Comparison of ENCODE assay signal across 23 cellular contexts in genomic region chr9:138064547-138064946, GRCh38.
"Had no signal": no experiment of that assay in that cellular context is flagged by ENCODE, and none has a peak within 500 bp of the region (broad histone marks: within the 10 kb centered on the region; RNA-seq: fewer than 3 reads in every experiment).

No MANE protein-coding gene starts in this region.

- H3K4me1 ChIP-seq: esophagus squamous epithelium, gastroesophageal sphincter, right atrium auricular region, suprapubic skin, thyroid gland, uterus had no signal

- H3K9me3 ChIP-seq: esophagus squamous epithelium, gastroesophageal sphincter, right atrium auricular region, suprapubic skin, thyroid gland, uterus had no signal

- H3K36me3 Mint-ChIP-seq: immature natural killer cell; naive B cell; stimulated activated effector memory CD8-positive, alpha-beta T cell treated with anti-CD3 and anti-CD28 coated beads, Interleukin-12 subunit alpha, Interleukin-12 subunit beta, amount 100 ng/mL, for 72 hours; type B pancreatic cell had no signal

- H3K4me3 Mint-ChIP-seq: dendritic cell treated with granulocyte-macrophage colony-stimulating factor and Interleukin-4, amounts not matched to agents 40 ng/mL and 50 ng/mL, for 4 days; effector memory CD8-positive, alpha-beta T cell; immature natural killer cell; naive B cell; nephron progenitor cell; stimulated activated effector memory CD8-positive, alpha-beta T cell treated with anti-CD3 and anti-CD28 coated beads, Interleukin-12 subunit alpha, Interleukin-12 subunit beta, amount 100 ng/mL, for 72 hours; type B pancreatic cell had no signal

- H3K27ac ChIP-seq: esophagus squamous epithelium, gastroesophageal sphincter, right atrium auricular region, suprapubic skin, thyroid gland, uterus had no signal

- DNase-seq: effector memory CD8-positive, alpha-beta T cell; esophagus squamous epithelium; foreskin fibroblast; glutamatergic neuron; immature natural killer cell; left ventricle myocardium superior; mesendoderm; naive B cell; nephron progenitor cell; stimulated activated CD4-positive, alpha-beta T cell treated with anti-CD3 and anti-CD28 coated beads, Interleukin-4, amount 100 ng/mL, for 1 hour; stimulated activated CD8-positive, alpha-beta memory T cell treated with anti-CD3 and anti-CD28 coated beads, Interleukin-4, amount 100 ng/mL, for 48 hours; stimulated activated naive CD8-positive, alpha-beta T cell treated with anti-CD3 and anti-CD28 coated beads, Interleukin-15, Interleukin-2, amounts not matched to agents 100 U/mL and 50 U/mL, for 24 hours; thyroid gland; uterus had no signal

- H3K9me3 Mint-ChIP-seq: dendritic cell treated with granulocyte-macrophage colony-stimulating factor and Interleukin-4, amounts not matched to agents 40 ng/mL and 50 ng/mL, for 4 days; effector memory CD8-positive, alpha-beta T cell; naive B cell; nephron progenitor cell; stimulated activated effector memory CD8-positive, alpha-beta T cell treated with anti-CD3 and anti-CD28 coated beads, Interleukin-12 subunit alpha, Interleukin-12 subunit beta, amount 100 ng/mL, for 72 hours; type B pancreatic cell had no signal

- ATAC-seq: effector memory CD8-positive, alpha-beta T cell; gastroesophageal sphincter; left colon; left ventricle myocardium superior; stimulated activated effector memory CD8-positive, alpha-beta T cell treated with anti-CD3 and anti-CD28 coated beads, Interleukin-12 subunit alpha, Interleukin-12 subunit beta, amount 100 ng/mL, for 72 hours; stimulated activated naive CD8-positive, alpha-beta T cell treated with anti-CD3 and anti-CD28 coated beads, Interleukin-15, Interleukin-2, amounts not matched to agents 100 U/mL and 50 U/mL, for 24 hours had no signal

- H3K27ac Mint-ChIP-seq: dendritic cell treated with granulocyte-macrophage colony-stimulating factor and Interleukin-4, amounts not matched to agents 40 ng/mL and 50 ng/mL, for 4 days; effector memory CD8-positive, alpha-beta T cell; immature natural killer cell; nephron progenitor cell; stimulated activated effector memory CD8-positive, alpha-beta T cell treated with anti-CD3 and anti-CD28 coated beads, Interleukin-12 subunit alpha, Interleukin-12 subunit beta, amount 100 ng/mL, for 72 hours; type B pancreatic cell had no signal

- H3K4me1 Mint-ChIP-seq: immature natural killer cell; naive B cell; stimulated activated effector memory CD8-positive, alpha-beta T cell treated with anti-CD3 and anti-CD28 coated beads, Interleukin-12 subunit alpha, Interleukin-12 subunit beta, amount 100 ng/mL, for 72 hours had no signal

- H3K4me3 ChIP-seq: esophagus squamous epithelium, gastroesophageal sphincter, lung, right atrium auricular region, smooth muscle cell, suprapubic skin, thyroid gland, uterus had no signal

- H3K27me3 ChIP-seq: right atrium auricular region, thyroid gland, uterus had no signal

- H3K36me3 ChIP-seq: esophagus squamous epithelium, gastroesophageal sphincter, right atrium auricular region, suprapubic skin, thyroid gland, uterus had no signal
